ENCODE assay signal across 8 cellular contexts in the genomic region with DNA sequence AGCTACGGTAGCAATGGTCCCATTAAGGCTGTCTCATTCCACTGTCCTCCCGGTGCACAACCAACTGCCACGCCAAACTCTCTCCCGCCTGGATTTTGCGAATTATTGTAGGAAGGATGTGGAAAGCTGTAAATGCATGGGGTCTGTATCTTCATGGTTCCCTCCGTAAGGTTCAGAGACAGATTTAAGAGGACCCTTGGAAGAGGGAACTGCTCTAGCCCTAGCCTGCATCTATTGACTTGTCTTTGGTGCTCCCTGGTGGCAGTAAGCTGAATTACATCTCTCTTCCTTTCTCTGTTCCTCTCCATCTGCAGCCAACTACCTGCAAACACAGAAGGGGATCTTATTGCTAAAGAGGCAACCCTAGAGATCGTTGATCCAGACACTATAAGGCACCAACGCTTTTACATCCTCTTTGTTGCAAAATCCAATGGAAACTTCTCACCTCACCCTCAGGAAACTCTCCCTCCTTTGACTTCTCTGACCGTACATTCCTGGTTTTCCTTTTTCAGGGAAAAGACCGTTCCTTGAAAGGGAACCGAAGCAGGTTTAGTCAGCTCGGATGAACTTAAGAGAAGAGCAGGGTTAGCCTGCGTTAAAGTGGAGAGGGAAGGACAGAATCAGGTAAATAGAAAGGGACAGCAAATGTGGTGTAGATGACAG. TPM values are rescaled to one million over a fixed set of nuclear protein-coding genes. Genes with fewer than 3 reads are reported as not detected.
A peak's percentile ranks its signal among the peaks of the same experiment; 100 is the strongest.
DNase-seq lines count a peak whose midpoint lies in the region; ATAC-seq and TF ChIP-seq lines count a peak whose summit lies in the region.

No MANE protein-coding gene starts in this region.

- H3K27me3 ChIP-seq in AG04450 (ENCODE audit: control insufficient read depth, insufficient read depth, low read length) = no peaks in the 10 kb centered on the region

- peak overlapping the region; percentile 50 for H3K4me3 Mint-ChIP-seq in activated CD4-positive, alpha-beta T cell treated with anti-CD3 and anti-CD28 coated beads, Interleukin-2, amount 10 ng/mL, durations not matched to agents 24 days and 14 days
- no peak overlapping the region for H3K4me3 Mint-ChIP-seq in memory B cell
- H3K4me3 Mint-ChIP-seq in stimulated activated naive CD8-positive, alpha-beta T cell treated with anti-CD3 and anti-CD28 coated beads, Interleukin-15, amount 100 ng/mL, for 72 hours = peak overlapping the region; percentile 79 to 82

- CTCF ChIA-PET in AG04450 (lab: Charles Lee) = interaction anchor here (0.5 to 8.4 kb wide), 62 partner anchors 11 to 997 kb away, joined by 3 to 254 read pairs (median 4); partner anchors contain the start of genes CAPSL, DNAJC21, PRLR and SPEF2

- intact Hi-C loops in activated CD4-positive, alpha-beta T cell treated with anti-CD3 and anti-CD28 coated beads, Interleukin-2, amount 10 ng/mL, durations not matched to agents 24 days and 14 days (cut with micrococcal nuclease) = loop anchor here (1.0 to 5.0 kb wide), 5 partner anchors 189 to 924 kb away; no protein-coding TSS in a partner anchor

- no peak for DNase-seq in AG04450 (ENCODE audit: low read depth, low spot score)
- DNase-seq in NCI-H526 treated with DMSO at 0.1 percent for 48 hours (lab: John Stamatoyannopoulos, UW) = peak; percentile 39
- DNase-seq in activated CD4-positive, alpha-beta T cell treated with anti-CD3 and anti-CD28 coated beads, Interleukin-2, amount 10 ng/mL, durations not matched to agents 24 days and 14 days = peak; percentile 91
- DNase-seq in ecto neural progenitor cell (ENCODE audit: low spot score) = peak; percentile 56
- peak; percentile 41 to 45 for DNase-seq in memory B cell (ENCODE audit: low spot score in 2 of 2)
- DNase-seq in stimulated activated naive CD8-positive, alpha-beta T cell treated with anti-CD3 and anti-CD28 coated beads, Interleukin-15, amount 100 ng/mL, for 72 hours = peak; percentile 75 to 80

- no peaks in the 10 kb centered on the region for H3K36me3 Mint-ChIP-seq in activated CD4-positive, alpha-beta T cell treated with anti-CD3 and anti-CD28 coated beads, Interleukin-2, amount 10 ng/mL, durations not matched to agents 24 days and 14 days (ENCODE audit: low read depth)
- no peaks in the 10 kb centered on the region for H3K36me3 Mint-ChIP-seq in memory B cell

- ATAC-seq in GM18502 (IDR thresholded peaks at IDR 0.05; ENCODE audit: poor library complexity, unreplicated experiment) (peak; percentile 64), HG03175 (IDR thresholded peaks at IDR 0.05; ENCODE audit: unreplicated experiment) (peak; percentile 83), memory B cell (ENCODE audit: low read depth) (peak; percentile 47)
- peak; percentile 65 for ATAC-seq in stimulated activated naive CD8-positive, alpha-beta T cell treated with anti-CD3 and anti-CD28 coated beads, Interleukin-15, amount 100 ng/mL, for 72 hours

- no peaks in the 10 kb centered on the region for H3K9me3 Mint-ChIP-seq in activated CD4-positive, alpha-beta T cell treated with anti-CD3 and anti-CD28 coated beads, Interleukin-2, amount 10 ng/mL, durations not matched to agents 24 days and 14 days
- no peaks in the 10 kb centered on the region for H3K9me3 Mint-ChIP-seq in memory B cell
- no peaks in the 10 kb centered on the region for H3K9me3 Mint-ChIP-seq in stimulated activated naive CD8-positive, alpha-beta T cell treated with anti-CD3 and anti-CD28 coated beads, Interleukin-15, amount 100 ng/mL, for 72 hours

- POLR2A ChIA-PET in AG04450 (lab: Yijun Ruan, JAX) = no interaction called here

- no peak overlapping the region for H3K4me3 ChIP-seq in AG04450 (ENCODE audit: low read depth, low read length)

- peak; percentile 88 for TF ChIP-seq CTCF in AG04450 (IDR thresholded peaks at IDR 0.05; ENCODE audit: low read depth, low read length)

- peak overlapping the region; percentile 1 for H3K27ac ChIP-seq in AG04450 (ENCODE audit: low read depth, low read length)

- H3K4me1 Mint-ChIP-seq in activated CD4-positive, alpha-beta T cell treated with anti-CD3 and anti-CD28 coated beads, Interleukin-2, amount 10 ng/mL, durations not matched to agents 24 days and 14 days = peaks cover 26% of the 10 kb centered on the region
- H3K4me1 Mint-ChIP-seq in memory B cell = no peaks in the 10 kb centered on the region
- peaks cover 46% of the 10 kb centered on the region for H3K4me1 Mint-ChIP-seq in stimulated activated naive CD8-positive, alpha-beta T cell treated with anti-CD3 and anti-CD28 coated beads, Interleukin-15, amount 100 ng/mL, for 72 hours

- H3K27me3 Mint-ChIP-seq in activated CD4-positive, alpha-beta T cell treated with anti-CD3 and anti-CD28 coated beads, Interleukin-2, amount 10 ng/mL, durations not matched to agents 24 days and 14 days = peaks cover 7% of the 10 kb centered on the region
- peaks cover 11% of the 10 kb centered on the region for H3K27me3 Mint-ChIP-seq in memory B cell
- peaks cover 8% of the 10 kb centered on the region for H3K27me3 Mint-ChIP-seq in stimulated activated naive CD8-positive, alpha-beta T cell treated with anti-CD3 and anti-CD28 coated beads, Interleukin-15, amount 100 ng/mL, for 72 hours

- H3K27ac Mint-ChIP-seq in activated CD4-positive, alpha-beta T cell treated with anti-CD3 and anti-CD28 coated beads, Interleukin-2, amount 10 ng/mL, durations not matched to agents 24 days and 14 days = no peak overlapping the region
- no peak overlapping the region for H3K27ac Mint-ChIP-seq in memory B cell
- H3K27ac Mint-ChIP-seq in stimulated activated naive CD8-positive, alpha-beta T cell treated with anti-CD3 and anti-CD28 coated beads, Interleukin-15, amount 100 ng/mL, for 72 hours = peak overlapping the region in 1 of 2 donors; percentile 19

- no peaks in the 10 kb centered on the region for H3K9me3 ChIP-seq in AG04450 (ENCODE audit: control insufficient read depth, insufficient read depth, low read length)

RNA-seq across cellular contexts. Expression of gene CAPSL, which starts 11.9 kb away (rescaled TPM):
- polyA plus RNA-seq in AG04450 (2011; rRNA removed) = 0.09 and 0.19 TPM in 2 replicates
- polyA minus RNA-seq in AG04450 (2011; rRNA and poly(A)+ RNA removed) = not detected in 2 replicates
- total RNA-seq in activated CD4-positive, alpha-beta T cell treated with anti-CD3 and anti-CD28 coated beads, Interleukin-2, amount 10 ng/mL, durations not matched to agents 24 days and 14 days = not detected in 2 replicates
